Comparison of ENCODE assay signal across 8 cellular contexts in genomic region chr4:12633058-12633651, GRCh38.
A peak's percentile ranks its signal among the peaks of the same experiment; 100 is the strongest.
DNase-seq lines count a peak whose midpoint lies in the region; ATAC-seq and TF ChIP-seq lines count a peak whose summit lies in the region.

No MANE protein-coding gene starts in this region.

- peak; percentile 96 for TF ChIP-seq CTCF in GM13977 (IDR thresholded peaks at IDR 0.05; ENCODE audit: extremely low read depth, insufficient read depth, missing control alignments)
- TF ChIP-seq CTCF in NB4 (IDR thresholded peaks at IDR 0.05; ENCODE audit: low read depth, low read length), result peak; percentile 98
- TF ChIP-seq CTCF in left ventricle myocardium inferior (IDR thresholded peaks at IDR 0.05; ENCODE audit: borderline replicate concordance), result peak; percentile 92

- no peak overlapping the region for H3K27ac ChIP-seq in left ventricle myocardium inferior (replicated peaks)

- intact Hi-C loops in left ventricle myocardium inferior (cut with micrococcal nuclease), result no loop called here

- peak; percentile 97 for ATAC-seq in HG02588 (IDR thresholded peaks at IDR 0.05; ENCODE audit: unreplicated experiment)
- ATAC-seq in SK-N-SH treated with all-trans-retinoic acid at 6 μM for 48 hours, result peak; percentile 63

- peak; percentile 36 for DNase-seq in GM13977 (ENCODE audit: low spot score)
- peak; percentile 79 for DNase-seq in NB4 (ENCODE audit: low read depth)
- DNase-seq in activated naive CD8-positive, alpha-beta T cell treated with anti-CD3 and anti-CD28 coated beads, Interleukin-2, amount 50 U/mL, for 16 hours (ENCODE audit: low read depth, low spot score), result peak; percentile 30
- peak; percentile 71 for DNase-seq in left ventricle myocardium inferior
- peak; percentile 77 for DNase-seq in retina
- no peak for DNase-seq in cortex of kidney (lab: John Stamatoyannopoulos, UW)

- H3K36me3 ChIP-seq in left ventricle myocardium inferior, result no peaks in the 10 kb centered on the region

- H3K27me3 ChIP-seq in left ventricle myocardium inferior (ENCODE audit: low read depth), result no peaks in the 10 kb centered on the region

- peaks cover 10% of the 10 kb centered on the region for H3K9me3 ChIP-seq in left ventricle myocardium inferior (replicated peaks)

- no peak for TF ChIP-seq POLR2A in NB4 (IDR thresholded peaks at IDR 0.05; ENCODE audit: extremely low read depth, insufficient read length)

- no peaks in the 10 kb centered on the region for H3K4me1 ChIP-seq in left ventricle myocardium inferior

- no peak overlapping the region for H3K4me3 ChIP-seq in NB4 (ENCODE audit: low read depth, low read length)
- no peak overlapping the region for H3K4me3 ChIP-seq in left ventricle myocardium inferior

- in situ Hi-C loops in GM13977 (cut with MboI; ENCODE audit: low pct_unique_long_range_greater_than_20kb, low sequenced_read_pairs, unreplicated experiment), result no loop called here

TF ChIP-seq in SK-N-SH treated with all-trans-retinoic acid at 6 μM for 48 hours, 23 proteins besides CTCF, POLR2A, EP300 and RAD21:
- TF ChIP-seq CREB5 (CRISPR knock-in tag; IDR thresholded peaks at IDR 0.05; ENCODE audit: low read depth) (no peak), ZC3H10 (CRISPR knock-in tag; IDR thresholded peaks at IDR 0.05) (no peak), TCF4 (CRISPR knock-in tag; IDR thresholded peaks at IDR 0.05; ENCODE audit: borderline replicate concordance) (no peak)
TF ChIP-seq in SK-N-SH treated with all-trans-retinoic acid at 6 μM for 48 hours: peak in this region for 0.
